Comparison of ENCODE assay signal across 1 cellular context in the genomic region with DNA sequence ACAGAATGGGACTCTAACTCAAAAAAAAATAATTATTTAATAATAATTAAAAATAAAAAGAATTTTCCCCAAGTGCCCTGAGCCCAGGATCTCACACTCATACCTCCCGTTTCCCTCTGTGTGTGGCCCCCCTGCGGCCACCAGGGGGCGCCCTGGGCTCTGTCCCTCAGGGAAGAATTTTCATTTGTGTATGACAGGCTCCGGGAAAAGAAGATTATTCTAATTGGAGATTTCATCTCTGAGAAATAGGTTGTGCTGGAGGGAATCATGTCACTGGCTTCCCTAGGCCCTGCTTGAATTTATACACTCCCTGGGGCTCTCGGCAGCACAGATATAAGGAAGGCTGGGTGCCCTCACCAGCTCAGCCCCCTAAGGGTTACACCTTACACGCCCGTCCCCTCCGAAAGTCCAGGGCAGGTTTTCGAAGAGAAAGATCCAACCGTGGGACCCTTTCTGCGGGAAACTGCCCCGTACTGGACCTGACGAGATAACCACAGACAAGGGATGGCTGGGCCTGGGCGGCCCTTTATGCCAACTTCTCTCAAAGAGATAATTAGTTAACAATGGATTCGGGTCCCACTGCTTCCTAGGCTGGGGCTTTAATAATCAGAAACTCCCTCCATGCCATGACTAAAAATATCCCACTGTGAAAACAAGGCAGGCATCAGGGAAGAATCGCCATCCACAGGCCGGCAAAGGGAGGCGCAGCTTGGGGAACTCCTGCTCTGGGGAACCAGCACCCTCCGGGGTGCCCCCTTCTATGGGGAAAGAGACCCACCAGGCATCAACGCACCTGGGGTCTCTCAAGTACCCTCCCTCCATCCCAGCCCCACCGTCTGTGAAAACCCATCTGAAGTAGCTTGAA.
TF ChIP-seq lines count a peak whose summit lies in the region.

No MANE protein-coding gene starts in this region.

TF ChIP-seq in HepG2, 621 proteins besides CTCF, POLR2A, EP300 and RAD21 (continued from another document):
- TF ChIP-seq, protein P1, sequence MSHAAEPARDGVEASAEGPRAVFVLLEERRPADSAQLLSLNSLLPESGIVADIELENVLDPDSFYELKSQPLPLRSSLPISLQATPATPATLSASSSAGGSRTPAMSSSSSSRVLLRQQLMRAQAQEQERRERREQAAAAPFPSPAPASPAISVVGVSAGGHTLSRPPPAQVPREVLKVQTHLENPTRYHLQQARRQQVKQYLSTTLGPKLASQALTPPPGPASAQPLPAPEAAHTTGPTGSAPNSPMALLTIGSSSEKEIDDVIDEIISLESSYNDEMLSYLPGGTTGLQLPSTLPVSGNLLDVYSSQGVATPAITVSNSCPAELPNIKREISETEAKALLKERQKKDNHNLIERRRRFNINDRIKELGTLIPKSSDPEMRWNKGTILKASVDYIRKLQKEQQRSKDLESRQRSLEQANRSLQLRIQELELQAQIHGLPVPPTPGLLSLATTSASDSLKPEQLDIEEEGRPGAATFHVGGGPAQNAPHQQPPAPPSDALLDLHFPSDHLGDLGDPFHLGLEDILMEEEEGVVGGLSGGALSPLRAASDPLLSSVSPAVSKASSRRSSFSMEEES (CRISPR knock-in tag; IDR thresholded peaks at IDR 0.05): 0 out of 2 replicates have a peak, but pooled peaks have one; percentile 31
- TF ChIP-seq, protein P2, sequence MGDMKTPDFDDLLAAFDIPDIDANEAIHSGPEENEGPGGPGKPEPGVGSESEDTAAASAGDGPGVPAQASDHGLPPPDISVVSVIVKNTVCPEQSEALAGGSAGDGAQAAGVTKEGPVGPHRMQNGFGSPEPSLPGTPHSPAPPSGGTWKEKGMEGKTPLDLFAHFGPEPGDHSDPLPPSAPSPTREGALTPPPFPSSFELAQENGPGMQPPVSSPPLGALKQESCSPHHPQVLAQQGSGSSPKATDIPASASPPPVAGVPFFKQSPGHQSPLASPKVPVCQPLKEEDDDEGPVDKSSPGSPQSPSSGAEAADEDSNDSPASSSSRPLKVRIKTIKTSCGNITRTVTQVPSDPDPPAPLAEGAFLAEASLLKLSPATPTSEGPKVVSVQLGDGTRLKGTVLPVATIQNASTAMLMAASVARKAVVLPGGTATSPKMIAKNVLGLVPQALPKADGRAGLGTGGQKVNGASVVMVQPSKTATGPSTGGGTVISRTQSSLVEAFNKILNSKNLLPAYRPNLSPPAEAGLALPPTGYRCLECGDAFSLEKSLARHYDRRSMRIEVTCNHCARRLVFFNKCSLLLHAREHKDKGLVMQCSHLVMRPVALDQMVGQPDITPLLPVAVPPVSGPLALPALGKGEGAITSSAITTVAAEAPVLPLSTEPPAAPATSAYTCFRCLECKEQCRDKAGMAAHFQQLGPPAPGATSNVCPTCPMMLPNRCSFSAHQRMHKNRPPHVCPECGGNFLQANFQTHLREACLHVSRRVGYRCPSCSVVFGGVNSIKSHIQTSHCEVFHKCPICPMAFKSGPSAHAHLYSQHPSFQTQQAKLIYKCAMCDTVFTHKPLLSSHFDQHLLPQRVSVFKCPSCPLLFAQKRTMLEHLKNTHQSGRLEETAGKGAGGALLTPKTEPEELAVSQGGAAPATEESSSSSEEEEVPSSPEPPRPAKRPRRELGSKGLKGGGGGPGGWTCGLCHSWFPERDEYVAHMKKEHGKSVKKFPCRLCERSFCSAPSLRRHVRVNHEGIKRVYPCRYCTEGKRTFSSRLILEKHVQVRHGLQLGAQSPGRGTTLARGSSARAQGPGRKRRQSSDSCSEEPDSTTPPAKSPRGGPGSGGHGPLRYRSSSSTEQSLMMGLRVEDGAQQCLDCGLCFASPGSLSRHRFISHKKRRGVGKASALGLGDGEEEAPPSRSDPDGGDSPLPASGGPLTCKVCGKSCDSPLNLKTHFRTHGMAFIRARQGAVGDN (CRISPR knock-in tag; IDR thresholded peaks at IDR 0.05): no peak
- TF ChIP-seq YY1 (IDR thresholded peaks at IDR 0.05; ENCODE audit: insufficient read depth, insufficient replicate concordance, low read depth, low read length): peak; percentile 27
- peak; percentile 44; the same call in 1 of the 2 replicates for TF ChIP-seq PPARG (CRISPR knock-in tag; conservative IDR thresholded peaks at IDR 0.05)
- no peak for TF ChIP-seq ZNF317 (CRISPR knock-in tag; IDR thresholded peaks at IDR 0.05)
- peak; percentile 60; the same call in 1 of the 2 replicates for TF ChIP-seq KDM2A (CRISPR knock-in tag; IDR thresholded peaks at IDR 0.05; ENCODE audit: borderline replicate concordance, low read depth)
- TF ChIP-seq, protein P3, sequence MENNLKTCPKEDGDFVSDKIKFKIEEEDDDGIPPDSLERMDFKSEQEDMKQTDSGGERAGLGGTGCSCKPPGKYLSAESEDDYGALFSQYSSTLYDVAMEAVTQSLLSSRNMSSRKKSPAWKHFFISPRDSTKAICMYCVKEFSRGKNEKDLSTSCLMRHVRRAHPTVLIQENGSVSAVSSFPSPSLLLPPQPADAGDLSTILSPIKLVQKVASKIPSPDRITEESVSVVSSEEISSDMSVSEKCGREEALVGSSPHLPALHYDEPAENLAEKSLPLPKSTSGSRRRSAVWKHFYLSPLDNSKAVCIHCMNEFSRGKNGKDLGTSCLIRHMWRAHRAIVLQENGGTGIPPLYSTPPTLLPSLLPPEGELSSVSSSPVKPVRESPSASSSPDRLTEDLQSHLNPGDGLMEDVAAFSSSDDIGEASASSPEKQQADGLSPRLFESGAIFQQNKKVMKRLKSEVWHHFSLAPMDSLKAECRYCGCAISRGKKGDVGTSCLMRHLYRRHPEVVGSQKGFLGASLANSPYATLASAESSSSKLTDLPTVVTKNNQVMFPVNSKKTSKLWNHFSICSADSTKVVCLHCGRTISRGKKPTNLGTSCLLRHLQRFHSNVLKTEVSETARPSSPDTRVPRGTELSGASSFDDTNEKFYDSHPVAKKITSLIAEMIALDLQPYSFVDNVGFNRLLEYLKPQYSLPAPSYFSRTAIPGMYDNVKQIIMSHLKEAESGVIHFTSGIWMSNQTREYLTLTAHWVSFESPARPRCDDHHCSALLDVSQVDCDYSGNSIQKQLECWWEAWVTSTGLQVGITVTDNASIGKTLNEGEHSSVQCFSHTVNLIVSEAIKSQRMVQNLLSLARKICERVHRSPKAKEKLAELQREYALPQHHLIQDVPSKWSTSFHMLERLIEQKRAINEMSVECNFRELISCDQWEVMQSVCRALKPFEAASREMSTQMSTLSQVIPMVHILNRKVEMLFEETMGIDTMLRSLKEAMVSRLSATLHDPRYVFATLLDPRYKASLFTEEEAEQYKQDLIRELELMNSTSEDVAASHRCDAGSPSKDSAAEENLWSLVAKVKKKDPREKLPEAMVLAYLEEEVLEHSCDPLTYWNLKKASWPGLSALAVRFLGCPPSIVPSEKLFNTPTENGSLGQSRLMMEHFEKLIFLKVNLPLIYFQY (CRISPR knock-in tag; IDR thresholded peaks at IDR 0.05; ENCODE audit: borderline replicate concordance): 0 out of 2 replicates have a peak, but pooled peaks have one; percentile 42
- TF ChIP-seq, protein P4, sequence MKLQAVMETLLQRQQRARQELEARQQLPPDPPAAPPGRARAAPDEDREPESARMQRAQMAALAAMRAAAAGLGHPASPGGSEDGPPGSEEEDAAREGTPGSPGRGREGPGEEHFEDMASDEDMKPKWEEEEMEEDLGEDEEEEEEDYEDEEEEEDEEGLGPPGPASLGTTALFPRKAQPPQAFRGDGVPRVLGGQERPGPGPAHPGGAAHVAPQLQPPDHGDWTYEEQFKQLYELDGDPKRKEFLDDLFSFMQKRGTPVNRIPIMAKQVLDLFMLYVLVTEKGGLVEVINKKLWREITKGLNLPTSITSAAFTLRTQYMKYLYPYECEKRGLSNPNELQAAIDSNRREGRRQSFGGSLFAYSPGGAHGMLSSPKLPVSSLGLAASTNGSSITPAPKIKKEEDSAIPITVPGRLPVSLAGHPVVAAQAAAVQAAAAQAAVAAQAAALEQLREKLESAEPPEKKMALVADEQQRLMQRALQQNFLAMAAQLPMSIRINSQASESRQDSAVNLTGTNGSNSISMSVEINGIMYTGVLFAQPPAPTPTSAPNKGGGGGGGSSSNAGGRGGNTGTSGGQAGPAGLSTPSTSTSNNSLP (IDR thresholded peaks at IDR 0.05; ENCODE audit: low read depth, low read length): 0 out of 2 replicates have a peak, but pooled peaks have one; percentile 21
- TF ChIP-seq, protein P5, sequence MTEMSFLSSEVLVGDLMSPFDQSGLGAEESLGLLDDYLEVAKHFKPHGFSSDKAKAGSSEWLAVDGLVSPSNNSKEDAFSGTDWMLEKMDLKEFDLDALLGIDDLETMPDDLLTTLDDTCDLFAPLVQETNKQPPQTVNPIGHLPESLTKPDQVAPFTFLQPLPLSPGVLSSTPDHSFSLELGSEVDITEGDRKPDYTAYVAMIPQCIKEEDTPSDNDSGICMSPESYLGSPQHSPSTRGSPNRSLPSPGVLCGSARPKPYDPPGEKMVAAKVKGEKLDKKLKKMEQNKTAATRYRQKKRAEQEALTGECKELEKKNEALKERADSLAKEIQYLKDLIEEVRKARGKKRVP (CRISPR knock-in tag; IDR thresholded peaks at IDR 0.05): no peak
- 0 out of 2 replicates have a peak, but pooled peaks have one; percentile 7 for TF ChIP-seq FOXA3 (CRISPR knock-in tag; IDR thresholded peaks at IDR 0.05)
- peak; percentile 64; the same call in 1 of the 2 replicates for TF ChIP-seq SMC3 (IDR thresholded peaks at IDR 0.05; ENCODE audit: low read length)
- TF ChIP-seq CREB1 (IDR thresholded peaks at IDR 0.05): no peak
- TF ChIP-seq CREB1 (CRISPR knock-in tag; IDR thresholded peaks at IDR 0.05): 0 out of 2 replicates have a peak, but pooled peaks have one; percentile 15
- TF ChIP-seq STAG1 (CRISPR knock-in tag; IDR thresholded peaks at IDR 0.05): peak; percentile 73
- TF ChIP-seq, protein P6, sequence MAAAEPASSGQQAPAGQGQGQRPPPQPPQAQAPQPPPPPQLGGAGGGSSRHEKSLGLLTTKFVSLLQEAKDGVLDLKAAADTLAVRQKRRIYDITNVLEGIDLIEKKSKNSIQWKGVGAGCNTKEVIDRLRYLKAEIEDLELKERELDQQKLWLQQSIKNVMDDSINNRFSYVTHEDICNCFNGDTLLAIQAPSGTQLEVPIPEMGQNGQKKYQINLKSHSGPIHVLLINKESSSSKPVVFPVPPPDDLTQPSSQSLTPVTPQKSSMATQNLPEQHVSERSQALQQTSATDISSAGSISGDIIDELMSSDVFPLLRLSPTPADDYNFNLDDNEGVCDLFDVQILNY (CRISPR knock-in tag; conservative IDR thresholded peaks at IDR 0.05): no peak
- 0 out of 2 replicates have a peak, but pooled peaks have one; percentile 45 for TF ChIP-seq ZNF501 (CRISPR knock-in tag; IDR thresholded peaks at IDR 0.05)
- TF ChIP-seq, protein P7, sequence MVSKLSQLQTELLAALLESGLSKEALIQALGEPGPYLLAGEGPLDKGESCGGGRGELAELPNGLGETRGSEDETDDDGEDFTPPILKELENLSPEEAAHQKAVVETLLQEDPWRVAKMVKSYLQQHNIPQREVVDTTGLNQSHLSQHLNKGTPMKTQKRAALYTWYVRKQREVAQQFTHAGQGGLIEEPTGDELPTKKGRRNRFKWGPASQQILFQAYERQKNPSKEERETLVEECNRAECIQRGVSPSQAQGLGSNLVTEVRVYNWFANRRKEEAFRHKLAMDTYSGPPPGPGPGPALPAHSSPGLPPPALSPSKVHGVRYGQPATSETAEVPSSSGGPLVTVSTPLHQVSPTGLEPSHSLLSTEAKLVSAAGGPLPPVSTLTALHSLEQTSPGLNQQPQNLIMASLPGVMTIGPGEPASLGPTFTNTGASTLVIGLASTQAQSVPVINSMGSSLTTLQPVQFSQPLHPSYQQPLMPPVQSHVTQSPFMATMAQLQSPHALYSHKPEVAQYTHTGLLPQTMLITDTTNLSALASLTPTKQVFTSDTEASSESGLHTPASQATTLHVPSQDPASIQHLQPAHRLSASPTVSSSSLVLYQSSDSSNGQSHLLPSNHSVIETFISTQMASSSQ (IDR thresholded peaks at IDR 0.05; ENCODE audit: low read depth): no peak
- TF ChIP-seq, protein P7 (CRISPR knock-in tag; IDR thresholded peaks at IDR 0.05; ENCODE audit: borderline replicate concordance): no peak
